ENCODE assay signal across 12 cellular contexts in genomic region chr11:110857885-110858555, GRCh38.
A peak's percentile ranks its signal among the peaks of the same experiment; 100 is the strongest.
DNase-seq lines count a peak whose midpoint lies in the region; ATAC-seq, FAIRE-seq and TF ChIP-seq lines count a peak whose summit lies in the region.
"Had no signal": no experiment of that assay in that cellular context is flagged by ENCODE, and none has a peak within 500 bp of the region (broad histone marks: within the 10 kb centered on the region; RNA-seq: fewer than 3 reads in every experiment).

No MANE protein-coding gene starts in this region.

- H3K9me3 Mint-ChIP-seq in naive thymus-derived CD4-positive, alpha-beta T cell: peaks cover 0 to 3% (median 0%) of the 10 kb centered on the region in 11 donors
- H3K9me3 Mint-ChIP-seq: IgD-negative memory B cell had no signal

- no peaks in the 10 kb centered on the region for H3K9me3 ChIP-seq in naive thymus-derived CD4-positive, alpha-beta T cell (ENCODE audit: control insufficient read depth in 2 of 3, low read length in 3 of 3)
- H3K9me3 ChIP-seq in neuronal stem cell (replicated peaks in 1 of 2; ENCODE audit: control insufficient read depth in 2 of 2, insufficient read depth in 1 of 2, low read depth in 1 of 2, low read length in 2 of 2): no peaks in the 10 kb centered on the region
- no peaks in the 10 kb centered on the region for H3K9me3 ChIP-seq in HepG2 (ENCODE audit: low read length)

- in situ Hi-C loops in HepG2 (cut with HindIII; ENCODE audit: extremely low pct_ligation_motif_present, low pct_unique_long_range_greater_than_20kb): no loop called here

- no peak overlapping the region for H3K9ac ChIP-seq in neuronal stem cell (ENCODE audit: low read depth, low read length, poor library complexity)
- no peak overlapping the region for H3K9ac ChIP-seq in HepG2 (ENCODE audit: insufficient read depth, low read depth, low read length)
- H3K9ac ChIP-seq: parathyroid adenoma had no signal

- no peak overlapping the region for H3K27ac Mint-ChIP-seq in naive thymus-derived CD4-positive, alpha-beta T cell
- H3K27ac Mint-ChIP-seq: IgD-negative memory B cell, T-cell had no signal

- peaks cover 0 to 10% (median 0%) of the 10 kb centered on the region in 5 donors for H3K27me3 Mint-ChIP-seq in naive thymus-derived CD4-positive, alpha-beta T cell

- H2AK5ac ChIP-seq in neuronal stem cell (ENCODE audit: low read depth, low read length): no peak overlapping the region

- no peak for TF ChIP-seq POLR2A in HepG2 (IDR thresholded peaks at IDR 0.05; ENCODE audit: insufficient read depth in 1 of 2, low read depth in 2 of 2, low read length in 2 of 2)

- POLR2A ChIA-PET in naive thymus-derived CD4-positive, alpha-beta T cell (lab: Charles Lee): no interaction called here
- POLR2A ChIA-PET in HepG2 (lab: Yijun Ruan, JAX): no interaction called here

- H2BK5ac ChIP-seq in neuronal stem cell (ENCODE audit: low read length): no peak overlapping the region

- H3K27ac ChIP-seq in naive thymus-derived CD4-positive, alpha-beta T cell (ENCODE audit: low read depth, low read length): no peak overlapping the region
- no peak overlapping the region for H3K27ac ChIP-seq in neuronal stem cell (replicated peaks; ENCODE audit: low read length)
- no peak overlapping the region for H3K27ac ChIP-seq in HepG2 (ENCODE audit: extremely low read length, insufficient read depth, low read length)
- H3K27ac ChIP-seq: parathyroid adenoma had no signal

- no peak overlapping the region for H3K23ac ChIP-seq in neuronal stem cell (ENCODE audit: low read depth, low read length, poor library complexity)

- TF ChIP-seq EP300 in HepG2 (IDR thresholded peaks at IDR 0.05; ENCODE audit: low read depth in 2 of 2, low read length in 2 of 2) (no peak), HepG2 (CRISPR knock-in tag; IDR thresholded peaks at IDR 0.05; ENCODE audit: borderline replicate concordance) (no peak)

- H2BK15ac ChIP-seq in neuronal stem cell (ENCODE audit: low read length): no peak overlapping the region

- CTCF ChIA-PET in naive thymus-derived CD4-positive, alpha-beta T cell (lab: Charles Lee): no interaction called here
- CTCF ChIA-PET in HepG2 (lab: Yijun Ruan, JAX; ENCODE audit: low intra/inter-chr PET ratio, low total read pairs): no interaction called here

- no peak overlapping the region for H2BK12ac ChIP-seq in neuronal stem cell (ENCODE audit: low read length)

- intact Hi-C loops in naive thymus-derived CD4-positive, alpha-beta T cell (cut with micrococcal nuclease): no loop called here
- intact Hi-C loops in HepG2 (cut with micrococcal nuclease; ENCODE audit: unreplicated experiment): no loop called here

- no peak overlapping the region for H4K8ac ChIP-seq in neuronal stem cell (ENCODE audit: low read depth, low read length)

- no peaks in the 10 kb centered on the region for H3K79me2 ChIP-seq in HepG2 (ENCODE audit: insufficient read depth, low read length)
- H3K79me2 ChIP-seq: parathyroid adenoma had no signal

- no peak overlapping the region for H3K18ac ChIP-seq in neuronal stem cell (ENCODE audit: low read length)

- H2BK120ac ChIP-seq in neuronal stem cell (ENCODE audit: low read depth, low read length): no peak overlapping the region

- no peak overlapping the region for H3K4me2 ChIP-seq in neuronal stem cell (ENCODE audit: insufficient read depth, low read length, poor library complexity, severe bottlenecking)
- no peak overlapping the region for H3K4me2 ChIP-seq in HepG2 (ENCODE audit: low read depth, low read length)

- FAIRE-seq in HepG2 (lab: Jason Lieb, UNC): no peak

- H4K20me1 ChIP-seq in HepG2 (ENCODE audit: insufficient read depth, low read length): no peaks in the 10 kb centered on the region

- no peak overlapping the region for H3K4me3 Mint-ChIP-seq in naive thymus-derived CD4-positive, alpha-beta T cell
- H3K4me3 Mint-ChIP-seq: T-cell had no signal

- H3K79me1 ChIP-seq in neuronal stem cell (ENCODE audit: low read depth, low read length): no peaks in the 10 kb centered on the region

- no peak for TF ChIP-seq RAD21 in HepG2 (CRISPR knock-in tag; IDR thresholded peaks at IDR 0.05)

- no CpG with 5 or more reads among the region's 5 CpGs for WGBS in neuronal stem cell (ENCODE audit: extremely low coverage in 2 of 2, insufficient read length in 2 of 2, insufficient replicate concordance in 1 of 2), 2 donors
- 25% methylated on average over 2 of the region's 5 CpGs for WGBS in HepG2 (ENCODE audit: low lambda C conversion rate)

- BruUV-seq in HepG2 (replicated peaks; lab: Mats Ljungman, UMichigan): no TSS peak

- no peak overlapping the region for H3K4me3 ChIP-seq in naive thymus-derived CD4-positive, alpha-beta T cell (ENCODE audit: low read length)
- no peak overlapping the region for H3K4me3 ChIP-seq in neuronal stem cell (ENCODE audit: low read length in 2 of 2)
- no peak overlapping the region for H3K4me3 ChIP-seq in HepG2 (replicated peaks in 1 of 3; ENCODE audit: insufficient read depth in 1 of 3, low read depth in 2 of 3, low read length in 3 of 3)

- no peaks in the 10 kb centered on the region for H3K27me3 ChIP-seq in naive thymus-derived CD4-positive, alpha-beta T cell (ENCODE audit: control insufficient read depth in 2 of 2, insufficient read depth in 2 of 2, low read length in 2 of 2)
- H3K27me3 ChIP-seq in neuronal stem cell (ENCODE audit: control insufficient read depth in 3 of 3, insufficient read depth in 3 of 3, low read depth in 1 of 3, low read length in 3 of 3): no peaks in the 10 kb centered on the region
- H3K27me3 ChIP-seq in HepG2 (ENCODE audit: control insufficient read depth in 1 of 2, insufficient read depth in 2 of 2, low read length in 2 of 2): no peaks in the 10 kb centered on the region

- no peak for TF ChIP-seq CTCF in HepG2 (CRISPR knock-in tag; IDR thresholded peaks at IDR 0.05)

- H3K36me3 Mint-ChIP-seq in naive thymus-derived CD4-positive, alpha-beta T cell: no peaks in the 10 kb centered on the region
- H3K36me3 Mint-ChIP-seq: IgD-negative memory B cell, T-cell had no signal

- no peaks in the 10 kb centered on the region for H3K4me1 ChIP-seq in naive thymus-derived CD4-positive, alpha-beta T cell (ENCODE audit: control insufficient read depth in 2 of 2, insufficient read depth in 2 of 2, low read length in 2 of 2)
- H3K4me1 ChIP-seq in neuronal stem cell (ENCODE audit: control insufficient read depth in 2 of 2, insufficient read depth in 1 of 2, low read depth in 1 of 2, low read length in 2 of 2) (no peaks in the 10 kb centered on the region), HepG2 (ENCODE audit: insufficient read depth, low read length) (no peaks in the 10 kb centered on the region)
- H3K4me1 ChIP-seq: parathyroid adenoma had no signal

- H3K4me1 Mint-ChIP-seq in naive thymus-derived CD4-positive, alpha-beta T cell: no peaks in the 10 kb centered on the region
- H3K4me1 Mint-ChIP-seq: T-cell had no signal

- no peak overlapping the region for H3K4ac ChIP-seq in neuronal stem cell (ENCODE audit: low read length)

- no peaks in the 10 kb centered on the region for H3K36me3 ChIP-seq in naive thymus-derived CD4-positive, alpha-beta T cell (ENCODE audit: control insufficient read depth in 2 of 3, insufficient read depth in 3 of 3, low read length in 3 of 3)
- H3K36me3 ChIP-seq in neuronal stem cell (replicated peaks in 1 of 2; ENCODE audit: control insufficient read depth in 2 of 2, insufficient read depth in 2 of 2, low read length in 2 of 2): no peaks in the 10 kb centered on the region
- H3K36me3 ChIP-seq in HepG2 (replicated peaks in 1 of 2; ENCODE audit: control insufficient read depth in 1 of 2, insufficient read depth in 2 of 2, low read length in 2 of 2): no peaks in the 10 kb centered on the region

- peak; percentile 22 for ATAC-seq in HG03159 (IDR thresholded peaks at IDR 0.05; ENCODE audit: unreplicated experiment)
- no peak for ATAC-seq in naive thymus-derived CD4-positive, alpha-beta T cell
- no peak for ATAC-seq in HepG2
- ATAC-seq: T-cell had no signal

- no peak overlapping the region for H3K14ac ChIP-seq in neuronal stem cell (ENCODE audit: low read length)

- DNase-seq in EH (ENCODE audit: low read depth) (peak; percentile 46), epidermal melanocyte (ENCODE audit: insufficient read length, low spot score) (peak; percentile 19), pons (ENCODE audit: low spot score) (peak; percentile 6), neuronal stem cell (ENCODE audit: low spot score) (no peak), islet precursor cell (no peak), HepG2 (ENCODE audit: low spot score) (no peak)
- DNase-seq in naive thymus-derived CD4-positive, alpha-beta T cell: no peak
- DNase-seq: NCI-H510A treated with DMSO at 0.1 percent for 48 hours, T-cell had no signal

- H2AFZ ChIP-seq in neuronal stem cell (ENCODE audit: low read length): no peak overlapping the region
- H2AFZ ChIP-seq in HepG2 (ENCODE audit: low read length): no peak overlapping the region
- H2AFZ ChIP-seq: parathyroid adenoma had no signal

- no peak overlapping the region for H4K91ac ChIP-seq in neuronal stem cell (ENCODE audit: low read depth, low read length, poor library complexity)

TF ChIP-seq in HepG2, 621 proteins besides CTCF, POLR2A, EP300 and RAD21 (continues in another document):
- TF ChIP-seq JDP2 (CRISPR knock-in tag; IDR thresholded peaks at IDR 0.05; ENCODE audit: borderline replicate concordance) (no peak), GTF2F1 (IDR thresholded peaks at IDR 0.05; ENCODE audit: low read length) (no peak), ZNF280D (CRISPR knock-in tag; IDR thresholded peaks at IDR 0.05) (no peak), ZMYM2 (CRISPR knock-in tag; IDR thresholded peaks at IDR 0.05) (no peak), ZNF775 (CRISPR knock-in tag; IDR thresholded peaks at IDR 0.05; ENCODE audit: borderline replicate concordance) (no peak), ZNF782 (CRISPR knock-in tag; IDR thresholded peaks at IDR 0.05; ENCODE audit: borderline replicate concordance) (no peak)

Comparison
In these comparisons a context has a peak if more than half of its experiments do, and no peak if none do; other contexts are left out.
1. DNase-seq: peak in EH (single experiment), epidermal melanocyte (single experiment) and pons (single experiment); none in naive thymus-derived CD4-positive, alpha-beta T cell (0 of 9), neuronal stem cell (single experiment), islet precursor cell (single experiment) and HepG2 (single experiment).